ENCODE assay signal across 1 cellular context in genomic region chr10:123035467-123036086, GRCh38.
TF ChIP-seq lines count a peak whose summit lies in the region.

No MANE protein-coding gene starts in this region.

TF ChIP-seq in HEK293, 187 proteins besides CTCF, POLR2A, EP300 and RAD21 (continued from another document):
- TF ChIP-seq, protein P1, sequence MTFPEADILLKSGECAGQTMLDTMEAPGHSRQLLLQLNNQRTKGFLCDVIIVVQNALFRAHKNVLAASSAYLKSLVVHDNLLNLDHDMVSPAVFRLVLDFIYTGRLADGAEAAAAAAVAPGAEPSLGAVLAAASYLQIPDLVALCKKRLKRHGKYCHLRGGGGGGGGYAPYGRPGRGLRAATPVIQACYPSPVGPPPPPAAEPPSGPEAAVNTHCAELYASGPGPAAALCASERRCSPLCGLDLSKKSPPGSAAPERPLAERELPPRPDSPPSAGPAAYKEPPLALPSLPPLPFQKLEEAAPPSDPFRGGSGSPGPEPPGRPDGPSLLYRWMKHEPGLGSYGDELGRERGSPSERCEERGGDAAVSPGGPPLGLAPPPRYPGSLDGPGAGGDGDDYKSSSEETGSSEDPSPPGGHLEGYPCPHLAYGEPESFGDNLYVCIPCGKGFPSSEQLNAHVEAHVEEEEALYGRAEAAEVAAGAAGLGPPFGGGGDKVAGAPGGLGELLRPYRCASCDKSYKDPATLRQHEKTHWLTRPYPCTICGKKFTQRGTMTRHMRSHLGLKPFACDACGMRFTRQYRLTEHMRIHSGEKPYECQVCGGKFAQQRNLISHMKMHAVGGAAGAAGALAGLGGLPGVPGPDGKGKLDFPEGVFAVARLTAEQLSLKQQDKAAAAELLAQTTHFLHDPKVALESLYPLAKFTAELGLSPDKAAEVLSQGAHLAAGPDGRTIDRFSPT (tag by site-specific recombination; IDR thresholded peaks at IDR 0.05), result no peak
- TF ChIP-seq KLF10 (tag by site-specific recombination; IDR thresholded peaks at IDR 0.05), result no peak
- TF ChIP-seq ZNF350 (tag by site-specific recombination; IDR thresholded peaks at IDR 0.05), result no peak
